ENCODE assay signal across 18 cellular contexts in the genomic region with DNA sequence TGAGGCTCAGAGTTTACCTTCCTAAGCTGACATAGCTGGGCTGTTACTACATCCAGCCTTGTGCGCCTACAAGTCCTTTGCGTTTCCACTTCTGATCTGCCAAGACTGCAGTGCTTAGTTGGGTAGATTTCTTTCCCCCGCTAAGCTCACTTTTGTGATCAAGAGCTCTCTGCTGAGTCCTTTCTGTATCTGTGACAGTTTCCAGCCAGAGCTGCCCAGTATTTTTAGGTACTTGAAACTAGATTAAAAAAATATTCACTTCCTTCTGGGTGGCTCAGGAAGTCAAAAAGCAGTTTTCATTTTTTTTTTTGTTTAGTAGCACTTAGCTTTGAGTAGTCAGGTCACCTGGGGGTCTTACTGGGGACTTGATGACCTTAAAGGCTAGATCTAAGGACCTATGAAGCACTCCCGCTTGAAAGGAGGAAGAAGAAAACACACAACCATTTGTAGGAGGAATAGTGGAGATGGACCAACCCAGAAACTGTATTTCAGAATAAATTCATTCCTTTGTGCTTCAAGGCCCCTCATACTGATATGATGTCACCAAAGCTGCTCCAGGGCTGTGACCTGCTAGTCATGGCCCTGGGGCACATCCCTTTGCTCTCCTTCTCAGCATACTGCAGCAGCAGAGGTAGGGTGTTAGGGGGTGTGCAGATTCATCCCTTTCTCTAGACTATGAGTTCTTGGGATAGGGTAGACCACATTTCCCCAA.
DNase-seq lines count a peak whose midpoint lies in the region; ATAC-seq and TF ChIP-seq lines count a peak whose summit lies in the region.
"Had no signal": no experiment of that assay in that cellular context is flagged by ENCODE, and none has a peak within 500 bp of the region (broad histone marks: within the 10 kb centered on the region; RNA-seq: fewer than 3 reads in every experiment).

No MANE protein-coding gene starts in this region.

- no peak overlapping the region for H3K4me3 Mint-ChIP-seq in activated CD4-positive, alpha-beta T cell treated with anti-CD3 and anti-CD28 coated beads, Interleukin-2, amount 10 ng/mL, durations not matched to agents 7 days and 5 days
- H3K4me3 Mint-ChIP-seq in stimulated activated effector memory CD8-positive, alpha-beta T cell treated with anti-CD3 and anti-CD28 coated beads, Interleukin-12 subunit alpha, Interleukin-12 subunit beta, amount 100 ng/mL, for 72 hours, result no peak overlapping the region
- H3K4me3 Mint-ChIP-seq: activated T-cell treated with anti-CD3 and anti-CD28 coated beads, Interleukin-2, amount 50 U/mL, for 72 hours; GM23338; WTC11 had no signal

- H3K36me3 Mint-ChIP-seq in activated CD4-positive, alpha-beta T cell treated with anti-CD3 and anti-CD28 coated beads, Interleukin-2, amount 10 ng/mL, durations not matched to agents 7 days and 5 days (ENCODE audit: low read depth), result no peaks in the 10 kb centered on the region
- H3K36me3 Mint-ChIP-seq in stimulated activated effector memory CD8-positive, alpha-beta T cell treated with anti-CD3 and anti-CD28 coated beads, Interleukin-12 subunit alpha, Interleukin-12 subunit beta, amount 100 ng/mL, for 72 hours, result no peaks in the 10 kb centered on the region
- H3K36me3 Mint-ChIP-seq: WTC11 had no signal

- H3K4me1 Mint-ChIP-seq in activated CD4-positive, alpha-beta T cell treated with anti-CD3 and anti-CD28 coated beads, Interleukin-2, amount 10 ng/mL, durations not matched to agents 7 days and 5 days, result peaks cover 18% of the 10 kb centered on the region
- H3K4me1 Mint-ChIP-seq in stimulated activated effector memory CD8-positive, alpha-beta T cell treated with anti-CD3 and anti-CD28 coated beads, Interleukin-12 subunit alpha, Interleukin-12 subunit beta, amount 100 ng/mL, for 72 hours, result no peaks in the 10 kb centered on the region

- peak overlapping the region; percentile 45 for H3K4me3 ChIP-seq in OCI-LY7 (ENCODE audit: low read depth, low read length, poor library complexity, severe bottlenecking)
- H3K4me3 ChIP-seq: GM23338, heart left ventricle, uterus had no signal

- peaks cover 67% of the 10 kb centered on the region for H3K4me1 ChIP-seq in OCI-LY7 (ENCODE audit: insufficient read depth, low read length, poor library complexity, severe bottlenecking)
- H3K4me1 ChIP-seq: uterus had no signal

- no peaks in the 10 kb centered on the region for H3K36me3 ChIP-seq in OCI-LY7 (ENCODE audit: insufficient read depth, low read length)
- H3K36me3 ChIP-seq: heart left ventricle, uterus had no signal

- no peak for DNase-seq in activated CD4-positive, alpha-beta T cell treated with anti-CD3 and anti-CD28 coated beads, Interleukin-2, amount 10 ng/mL, durations not matched to agents 7 days and 5 days
- no peak for DNase-seq in activated CD4-positive, alpha-beta T cell treated with anti-CD3 and anti-CD28 coated beads for 4 hours
- peak; percentile 80 for DNase-seq in OCI-LY7 (ENCODE audit: low spot score)
- no peak for DNase-seq in stimulated activated effector memory CD8-positive, alpha-beta T cell treated with anti-CD3 and anti-CD28 coated beads, Interleukin-12 subunit alpha, Interleukin-12 subunit beta, amount 100 ng/mL, for 72 hours (ENCODE audit: low spot score in 2 of 2)
- DNase-seq in cerebellar nuclear complex (lab: John Stamatoyannopoulos, UW), result no peak
- DNase-seq: activated T-cell treated with anti-CD3 and anti-CD28 coated beads, Interleukin-2, amount 50 U/mL, for 72 hours; DND-41; heart left ventricle; NCI-H524; SIG-M5; stimulated activated CD4-positive, alpha-beta T cell treated with anti-CD3 and anti-CD28 coated beads, Interleukin-12 subunit alpha, Interleukin-12 subunit beta, amount 100 ng/mL, for 4 hours; uterus had no signal

- H3K27ac Mint-ChIP-seq in activated CD4-positive, alpha-beta T cell treated with anti-CD3 and anti-CD28 coated beads, Interleukin-2, amount 10 ng/mL, durations not matched to agents 7 days and 5 days, result peak overlapping the region; percentile 56
- no peak overlapping the region for H3K27ac Mint-ChIP-seq in stimulated activated effector memory CD8-positive, alpha-beta T cell treated with anti-CD3 and anti-CD28 coated beads, Interleukin-12 subunit alpha, Interleukin-12 subunit beta, amount 100 ng/mL, for 72 hours
- H3K27ac Mint-ChIP-seq: activated T-cell treated with anti-CD3 and anti-CD28 coated beads, Interleukin-2, amount 50 U/mL, for 72 hours; GM23338; WTC11 had no signal

- H3K27me3 Mint-ChIP-seq in activated CD4-positive, alpha-beta T cell treated with anti-CD3 and anti-CD28 coated beads, Interleukin-2, amount 10 ng/mL, durations not matched to agents 7 days and 5 days, result peaks cover 6% of the 10 kb centered on the region

- H3K9me3 ChIP-seq in OCI-LY7 (ENCODE audit: low read length), result no peaks in the 10 kb centered on the region
- H3K9me3 ChIP-seq: heart left ventricle, uterus had no signal

- no peaks in the 10 kb centered on the region for H3K9me2 ChIP-seq in OCI-LY7 (ENCODE audit: insufficient read depth, low read length)

- H3K79me2 ChIP-seq in OCI-LY7 (ENCODE audit: insufficient read depth, low read depth, low read length), result no peaks in the 10 kb centered on the region

- POLR2A ChIA-PET in activated CD4-positive, alpha-beta T cell treated with anti-CD3 and anti-CD28 coated beads, Interleukin-2, amount 10 ng/mL, durations not matched to agents 7 days and 5 days (lab: Charles Lee), result no interaction called here
- POLR2A ChIA-PET in OCI-LY7 (lab: Charles Lee), result interaction anchor here (0.6 to 1.1 kb wide), 3 partner anchors 10 to 214 kb away, joined by 3 to 5 read pairs (median 3); no protein-coding TSS in a partner anchor

- peak overlapping the region; percentile 74 for H3K4me2 ChIP-seq in OCI-LY7 (ENCODE audit: low read length)
- H3K4me2 ChIP-seq: GM23338, KMS-11 had no signal

- ATAC-seq in HG02678 (IDR thresholded peaks at IDR 0.05; ENCODE audit: unreplicated experiment) (peak; percentile 66), HG03442 (IDR thresholded peaks at IDR 0.05; ENCODE audit: unreplicated experiment) (no peak), HG03432 (IDR thresholded peaks at IDR 0.05; ENCODE audit: unreplicated experiment) (no peak)
- ATAC-seq in stimulated activated effector memory CD8-positive, alpha-beta T cell treated with anti-CD3 and anti-CD28 coated beads, Interleukin-12 subunit alpha, Interleukin-12 subunit beta, amount 100 ng/mL, for 72 hours, result peak; percentile 37
- ATAC-seq: activated T-cell treated with anti-CD3 and anti-CD28 coated beads, Interleukin-2, amount 50 U/mL, for 72 hours; GM23338; heart left ventricle; WTC11 had no signal

- H2AFZ ChIP-seq in OCI-LY7 (ENCODE audit: low read length), result peak overlapping the region; percentile 70; the same call in 1 of the 2 replicates
- H2AFZ ChIP-seq: GM23338 had no signal

- H3K9me3 Mint-ChIP-seq in activated CD4-positive, alpha-beta T cell treated with anti-CD3 and anti-CD28 coated beads, Interleukin-2, amount 10 ng/mL, durations not matched to agents 7 days and 5 days, result no peaks in the 10 kb centered on the region
- no peaks in the 10 kb centered on the region for H3K9me3 Mint-ChIP-seq in stimulated activated effector memory CD8-positive, alpha-beta T cell treated with anti-CD3 and anti-CD28 coated beads, Interleukin-12 subunit alpha, Interleukin-12 subunit beta, amount 100 ng/mL, for 72 hours
- H3K9me3 Mint-ChIP-seq: activated T-cell treated with anti-CD3 and anti-CD28 coated beads, Interleukin-2, amount 50 U/mL, for 72 hours; GM23338; WTC11 had no signal

- intact Hi-C loops in OCI-LY7 (cut with micrococcal nuclease; ENCODE audit: unreplicated experiment), result loop anchor here (1.0 kb wide), 1 partner anchor 10 kb away; no protein-coding TSS in a partner anchor

- TF ChIP-seq CTCF in OCI-LY7 (conservative IDR thresholded peaks at IDR 0.05; ENCODE audit: low read length), result no peak

- no peaks in the 10 kb centered on the region for H4K20me1 ChIP-seq in OCI-LY7 (ENCODE audit: insufficient read depth, low read length)

- BruUV-seq in OCI-LY7 (replicated peaks; lab: Mats Ljungman, UMichigan), result no TSS peak

- CTCF ChIA-PET in activated CD4-positive, alpha-beta T cell treated with anti-CD3 and anti-CD28 coated beads, Interleukin-2, amount 10 ng/mL, durations not matched to agents 7 days and 5 days (lab: Charles Lee), result interaction anchor here (1.1 kb wide), 1 partner anchor 16 kb away, joined by 6 read pairs; no protein-coding TSS in a partner anchor
- CTCF ChIA-PET in OCI-LY7 (lab: Charles Lee; ENCODE audit: unreplicated experiment), result interaction anchor here (0.7 to 0.8 kb wide), 2 partner anchors 8 to 688 kb away, joined by 3 read pairs; no protein-coding TSS in a partner anchor

- H3K27ac ChIP-seq in OCI-LY7 (ENCODE audit: low read depth, low read length, poor library complexity, severe bottlenecking), result peak overlapping the region; percentile 82
- H3K27ac ChIP-seq: heart left ventricle, KMS-11, uterus had no signal

Comparison
In these comparisons a context has a peak if more than half of its experiments do, and no peak if none do; other contexts are left out.
1. ATAC-seq: peak in HG02678 (single experiment) and stimulated activated effector memory CD8-positive, alpha-beta T cell treated with anti-CD3 and anti-CD28 coated beads, Interleukin-12 subunit alpha, Interleukin-12 subunit beta, amount 100 ng/mL, for 72 hours (single experiment); none in HG03442 (single experiment) and HG03432 (single experiment).